16 cellular contexts compared by ENCODE assay signal in genomic region chr18:67266591-67267237, GRCh38.
DNase-seq lines count a peak whose midpoint lies in the region; ATAC-seq, FAIRE-seq and TF ChIP-seq lines count a peak whose summit lies in the region.
"Had no signal": no experiment of that assay in that cellular context is flagged by ENCODE, and none has a peak within 500 bp of the region (broad histone marks: within the 10 kb centered on the region; RNA-seq: fewer than 3 reads in every experiment).

No MANE protein-coding gene starts in this region.

- peak overlapping the region; percentile 32 for H3K4me3 ChIP-seq in PC-3 (ENCODE audit: low read length)
- H3K4me3 ChIP-seq in endothelial cell of umbilical vein (replicated peaks in 1 of 3; ENCODE audit: insufficient read depth in 1 of 3, low read depth in 1 of 3, low read length in 3 of 3), result no peak overlapping the region
- peak overlapping the region; percentile 33 for H3K4me3 ChIP-seq in osteoblast (ENCODE audit: insufficient read depth, low read length)
- H3K4me3 ChIP-seq in pancreas, result no peak overlapping the region

- intact Hi-C loops in PC-3 (cut with micrococcal nuclease), result loop anchor here (5.0 kb wide), 2 partner anchors 46 to 49 kb away; no protein-coding TSS in a partner anchor
- intact Hi-C loops in endothelial cell of umbilical vein (cut with micrococcal nuclease), result loop anchor here (1.0 kb wide), 1 partner anchor 34 kb away; no protein-coding TSS in a partner anchor
- intact Hi-C loops in pancreas (cut with DNase I), result no loop called here

- H3K9me3 ChIP-seq in PC-3 (ENCODE audit: low read length) (no peaks in the 10 kb centered on the region), endothelial cell of umbilical vein (replicated peaks; ENCODE audit: control insufficient read depth, insufficient read depth, low read length) (no peaks in the 10 kb centered on the region), osteoblast (ENCODE audit: low read depth, low read length) (no peaks in the 10 kb centered on the region), pancreas (no peaks in the 10 kb centered on the region)

- H3K4me1 ChIP-seq in PC-3 (ENCODE audit: insufficient read depth, low read length) (peaks cover 56% of the 10 kb centered on the region), endothelial cell of umbilical vein (ENCODE audit: control insufficient read depth, extremely low read depth, insufficient read depth, low read length) (peaks cover 30% of the 10 kb centered on the region), osteoblast (ENCODE audit: insufficient read depth, low read length) (peaks cover 31% of the 10 kb centered on the region), pancreas (no peaks in the 10 kb centered on the region)
- H3K4me1 ChIP-seq: parathyroid adenoma had no signal

- H3K27ac ChIP-seq in PC-3 (ENCODE audit: low read length), result peak overlapping the region; percentile 96
- peak overlapping the region; percentile 91 for H3K27ac ChIP-seq in endothelial cell of umbilical vein (ENCODE audit: insufficient read depth, low read depth, low read length)
- peak overlapping the region; percentile 97 for H3K27ac ChIP-seq in osteoblast (ENCODE audit: low read depth, low read length)
- no peak overlapping the region for H3K27ac ChIP-seq in pancreas
- H3K27ac ChIP-seq: parathyroid adenoma had no signal

- POLR2A ChIA-PET in PC-3 (lab: Charles Lee; ENCODE audit: unreplicated experiment), result no interaction called here
- POLR2A ChIA-PET in endothelial cell of umbilical vein (lab: Charles Lee), result no interaction called here

- no peaks in the 10 kb centered on the region for H3K9me2 ChIP-seq in PC-3 (replicated peaks; ENCODE audit: low read length)

- H3K79me2 ChIP-seq in PC-3 (ENCODE audit: low read length) (no peaks in the 10 kb centered on the region), endothelial cell of umbilical vein (ENCODE audit: control insufficient read depth, insufficient read depth, low read length) (no peaks in the 10 kb centered on the region), osteoblast (ENCODE audit: insufficient read depth, low read length) (no peaks in the 10 kb centered on the region)
- H3K79me2 ChIP-seq: parathyroid adenoma had no signal

- DNase-seq in EH (ENCODE audit: low read depth) (peak; percentile 64), PC-3 (peak; percentile 75), endothelial cell of umbilical vein (ENCODE audit: low read depth, low spot score) (peak; percentile 53), osteoblast (ENCODE audit: insufficient read length, low spot score, missing footprints) (no peak), NCI-H2171 treated with DMSO at 0.1 percent for 48 hours (lab: John Stamatoyannopoulos, UW) (no peak), pancreas (no peak), ACHN (no peak)
- DNase-seq in stimulated activated CD4-positive, alpha-beta T cell treated with anti-CD3 and anti-CD28 coated beads, Interleukin-15, amount 100 ng/mL, for 24 hours, result no peak
- DNase-seq: activated CD8-positive, alpha-beta memory T cell treated with anti-CD3 and anti-CD28 coated beads, Interleukin-2, amount 50 U/mL, for 4 hours; CD8-positive, alpha-beta memory T cell; NCI-H1417; NCI-H526; stimulated activated CD4-positive, alpha-beta T cell treated with anti-CD3 and anti-CD28 coated beads, Interleukin-1b, Interleukin-23, amount 100 ng/mL, for 48 hours had no signal

- H3K9me1 ChIP-seq in endothelial cell of umbilical vein (replicated peaks; ENCODE audit: control insufficient read depth, extremely low read depth, insufficient read depth, low read length), result no peaks in the 10 kb centered on the region

- peak overlapping the region; percentile 82 for H3K4me2 ChIP-seq in PC-3 (ENCODE audit: low read length)
- peak overlapping the region; percentile 95 for H3K4me2 ChIP-seq in endothelial cell of umbilical vein (ENCODE audit: insufficient read depth, low read length)
- H3K4me2 ChIP-seq in osteoblast (ENCODE audit: insufficient read depth, low read length), result peak overlapping the region; percentile 60

- H3K36me3 ChIP-seq in PC-3 (ENCODE audit: low read depth, low read length) (no peaks in the 10 kb centered on the region), endothelial cell of umbilical vein (ENCODE audit: control insufficient read depth in 2 of 2, extremely low read depth in 1 of 2, insufficient read depth in 2 of 2, low read length in 2 of 2) (no peaks in the 10 kb centered on the region), osteoblast (ENCODE audit: insufficient read depth, low read length) (no peaks in the 10 kb centered on the region), pancreas (no peaks in the 10 kb centered on the region)

- ATAC-seq in PC-3, result peak; percentile 28
- no peak for ATAC-seq in pancreas
- ATAC-seq: stimulated activated memory B cell treated with anti-CD40 and anti-IgM and Interleukin-4, amounts not matched to agents 10 μg/mL and 1 μg/mL and 100 μg/mL, for 72 hours; WTC11 had no signal

- H3K27me3 ChIP-seq in PC-3 (ENCODE audit: low read length) (no peaks in the 10 kb centered on the region), endothelial cell of umbilical vein (ENCODE audit: control insufficient read depth in 2 of 2, insufficient read depth in 2 of 2, low read length in 2 of 2) (no peaks in the 10 kb centered on the region), osteoblast (ENCODE audit: insufficient read depth, low read length) (no peaks in the 10 kb centered on the region), pancreas (no peaks in the 10 kb centered on the region)

- TF ChIP-seq CTCF in PC-3 (conservative IDR thresholded peaks at IDR 0.05; ENCODE audit: low read depth, low read length) (no peak), endothelial cell of umbilical vein (IDR thresholded peaks at IDR 0.05; ENCODE audit: extremely low read depth in 1 of 2, insufficient read depth in 1 of 2, low read depth in 1 of 2, low read length in 2 of 2) (no peak), osteoblast (IDR thresholded peaks at IDR 0.05; ENCODE audit: extremely low read depth, low read depth, low read length) (no peak), pancreas (IDR thresholded peaks at IDR 0.05) (no peak)

- no peak for TF ChIP-seq POLR2A in endothelial cell of umbilical vein (IDR thresholded peaks at IDR 0.05; ENCODE audit: low read depth, low read length)

- dilution Hi-C loops in endothelial cell of umbilical vein (cut with MboI; ENCODE audit: extremely low pct_ligation_motif_present, low sequenced_read_pairs), result no loop called here

- FAIRE-seq in endothelial cell of umbilical vein (lab: Jason Lieb, UNC) (peak; percentile 63), pancreas (lab: Jason Lieb, UNC) (no peak)

- peaks cover 7% of the 10 kb centered on the region for H3F3A ChIP-seq in PC-3 (ENCODE audit: low read length, unreplicated experiment)

- CTCF ChIA-PET in PC-3 (lab: Charles Lee), result no interaction called here
- CTCF ChIA-PET in endothelial cell of umbilical vein (lab: Charles Lee), result interaction anchor here (1.3 to 2.2 kb wide), 3 partner anchors 9 to 249 kb away, joined by 5 to 9 read pairs (median 7); no protein-coding TSS in a partner anchor

- BruUV-seq in PC-3 (replicated peaks; lab: Mats Ljungman, UMichigan) (no TSS peak), endothelial cell of umbilical vein (replicated peaks; lab: Mats Ljungman, UMichigan) (no TSS peak)

- in situ Hi-C loops in ACHN (cut with HindIII; ENCODE audit: low pct_ligation_motif_present, low pct_unique_long_range_greater_than_20kb, low sequenced_read_pairs), result no loop called here

- H2AFZ ChIP-seq in PC-3 (ENCODE audit: low read length) (peak overlapping the region; percentile 59), endothelial cell of umbilical vein (ENCODE audit: low read depth, low read length) (peak overlapping the region; percentile 57), osteoblast (ENCODE audit: low read length) (peak overlapping the region; percentile 61)
- H2AFZ ChIP-seq: parathyroid adenoma had no signal

- 34 to 36% methylated on average over 3 of the region's 3 CpGs for WGBS in pancreas, 2 donors

- H3K9ac ChIP-seq in PC-3 (ENCODE audit: low read length) (peak overlapping the region; percentile 74), endothelial cell of umbilical vein (replicated peaks; ENCODE audit: extremely low read depth, insufficient read depth, low read length) (peak overlapping the region; percentile 53)
- H3K9ac ChIP-seq: parathyroid adenoma had no signal

- H4K20me1 ChIP-seq in PC-3 (ENCODE audit: low read length) (no peaks in the 10 kb centered on the region), endothelial cell of umbilical vein (replicated peaks; ENCODE audit: control insufficient read depth, extremely low read depth, insufficient read depth, low read length) (no peaks in the 10 kb centered on the region), osteoblast (ENCODE audit: insufficient read depth, low read length) (no peaks in the 10 kb centered on the region)

TF ChIP-seq in endothelial cell of umbilical vein, 7 proteins besides CTCF, POLR2A, EP300 and RAD21:
- TF ChIP-seq FOS (IDR thresholded peaks at IDR 0.05; ENCODE audit: borderline replicate concordance, insufficient read depth, low read length), result no peak
- TF ChIP-seq MAX (IDR thresholded peaks at IDR 0.05; ENCODE audit: insufficient read depth, insufficient read length), result no peak
- no peak for TF ChIP-seq JUN (IDR thresholded peaks at IDR 0.05; ENCODE audit: borderline replicate concordance, insufficient read depth, insufficient read length, low read depth)
- TF ChIP-seq MYC (IDR thresholded peaks at IDR 0.05; ENCODE audit: low read depth, low read length), result no peak
- no peak for TF ChIP-seq POLR2AphosphoS5 (IDR thresholded peaks at IDR 0.05; ENCODE audit: insufficient read depth, low read depth, low read length)
- no peak for TF ChIP-seq EZH2 (IDR thresholded peaks at IDR 0.05; ENCODE audit: borderline replicate concordance, low read depth, low read length, severe bottlenecking)
- TF ChIP-seq GATA2 (IDR thresholded peaks at IDR 0.05; ENCODE audit: insufficient read depth, insufficient read length, low read depth, low read length), result no peak

Comparison
In these comparisons a context has a peak if more than half of its experiments do, and no peak if none do; other contexts are left out.
1. DNase-seq: peak in EH (single experiment), PC-3 (single experiment) and endothelial cell of umbilical vein (single experiment); none in osteoblast (single experiment), NCI-H2171 treated with DMSO at 0.1 percent for 48 hours (single experiment), stimulated activated CD4-positive, alpha-beta T cell treated with anti-CD3 and anti-CD28 coated beads, Interleukin-15, amount 100 ng/mL, for 24 hours (single experiment), pancreas (0 of 6) and ACHN (single experiment).
2. H3K27ac ChIP-seq: peak in PC-3 (single experiment), endothelial cell of umbilical vein (single experiment) and osteoblast (single experiment); none in pancreas (0 of 4).
3. H3K4me3 ChIP-seq: peak in PC-3 (single experiment) and osteoblast (single experiment); none in endothelial cell of umbilical vein (0 of 3) and pancreas (0 of 4).
4. intact Hi-C loops: an anchor here in PC-3 (5.0 kb wide) and endothelial cell of umbilical vein (1.0 kb wide); none called in pancreas.
5. Peak in every context shown above with its lines, with median percentiles within 50 percentile points of each other: H2AFZ ChIP-seq and H3K4me2 ChIP-seq.